In genomic region chr7:47635091-47636090, GRCh38 we compare ENCODE assay signal across 9 cellular contexts. TPM values are rescaled to one million over a fixed set of nuclear protein-coding genes. Genes with fewer than 3 reads are reported as not detected.
DNase-seq lines count a peak whose midpoint lies in the region; ATAC-seq and TF ChIP-seq lines count a peak whose summit lies in the region.
"Had no signal": no experiment of that assay in that cellular context is flagged by ENCODE, and none has a peak within 500 bp of the region (broad histone marks: within the 10 kb centered on the region; RNA-seq: fewer than 3 reads in every experiment).

No MANE protein-coding gene starts in this region.

- peaks cover 27% of the 10 kb centered on the region for H3K4me1 ChIP-seq in GM23338 (ENCODE audit: insufficient read depth)
- H3K4me1 ChIP-seq in heart left ventricle = peaks cover 0 to 25% (median 12%) of the 10 kb centered on the region in 12 donors

- WGBS in heart left ventricle, 4 donors = 57 to 61% (median 59%) methylated on average over 20 to 25 of the region's 25 CpGs

- intact Hi-C loops in heart left ventricle (cut with DNase I) = no loop called here
- intact Hi-C loops in sciatic nerve (cut with DNase I) = no loop called here

- H3K36me3 ChIP-seq in GM23338 (ENCODE audit: insufficient read depth) = no peaks in the 10 kb centered on the region
- no peaks in the 10 kb centered on the region for H3K36me3 ChIP-seq in heart left ventricle

- no peaks in the 10 kb centered on the region for H3K9me2 ChIP-seq in GM23338 (ENCODE audit: insufficient read depth)

- H3K4me3 ChIP-seq in GM23338 (peak overlapping the region; percentile 36; the same call in 1 of the 2 replicates), heart left ventricle (no peak overlapping the region)
- H3K4me3 ChIP-seq: SK-N-MC had no signal

- H3K27ac ChIP-seq in GM23338 (ENCODE audit: low read depth) (no peak overlapping the region), heart left ventricle (peak overlapping the region in 2 of 12 donors; percentile 19 to 69)
- H3K27ac ChIP-seq: SK-N-MC had no signal

- H3K79me2 ChIP-seq in GM23338 (replicated peaks; ENCODE audit: insufficient read depth) = no peaks in the 10 kb centered on the region

- H3K4me2 ChIP-seq in GM23338 = peak overlapping the region; percentile 67; the same call in 1 of the 2 replicates

- H3K9me3 Mint-ChIP-seq in GM23338 (no peaks in the 10 kb centered on the region), endothelial cell (ENCODE audit: unreplicated experiment) (no peaks in the 10 kb centered on the region)

- no peak overlapping the region for H3K27ac Mint-ChIP-seq in GM23338
- no peak overlapping the region for H3K27ac Mint-ChIP-seq in endothelial cell (ENCODE audit: unreplicated experiment)

- H3K27me3 ChIP-seq in GM23338 (ENCODE audit: insufficient read depth) (no peaks in the 10 kb centered on the region), heart left ventricle (no peaks in the 10 kb centered on the region)

- H3K9me3 ChIP-seq in heart left ventricle = no peaks in the 10 kb centered on the region

- H3K4me1 Mint-ChIP-seq in GM23338 (peaks cover 29% of the 10 kb centered on the region), endothelial cell (ENCODE audit: unreplicated experiment) (peaks cover 23% of the 10 kb centered on the region)

- TF ChIP-seq CTCF in GM23338 (conservative IDR thresholded peaks at IDR 0.05; ENCODE audit: low read depth in 2 of 2) (no peak), heart left ventricle (IDR thresholded peaks at IDR 0.05) (no peak), endothelial cell (IDR thresholded peaks at IDR 0.05; ENCODE audit: unreplicated experiment) (no peak)

- peak overlapping the region; percentile 28; the same call in 2 of the 3 replicates for H3K4me3 Mint-ChIP-seq in GM23338
- no peak overlapping the region for H3K4me3 Mint-ChIP-seq in endothelial cell (ENCODE audit: unreplicated experiment)

- H2AFZ ChIP-seq in GM23338 = peak overlapping the region; percentile 98

- no peaks in the 10 kb centered on the region; the same call in 1 of the 2 replicates for H4K20me1 ChIP-seq in GM23338 (replicated peaks; ENCODE audit: insufficient read depth)

- H3F3A ChIP-seq in GM23338 (replicated peaks; ENCODE audit: low read depth) = no peaks in the 10 kb centered on the region

- H3K27me3 Mint-ChIP-seq in GM23338 (ENCODE audit: insufficient read depth, low read depth, poor library complexity) = peaks cover 12% of the 10 kb centered on the region
- peaks cover 10% of the 10 kb centered on the region for H3K27me3 Mint-ChIP-seq in endothelial cell (ENCODE audit: unreplicated experiment)

- ATAC-seq in GM23338 = peak; percentile 76
- ATAC-seq in heart left ventricle = peak in 3 of 4 donors; percentile 43 to 57 (median 54)
- ATAC-seq in sciatic nerve = peak; percentile 23

- DNase-seq in GM23338 (ENCODE audit: low spot score) (peak; percentile 50), NCI-H748 (lab: John Stamatoyannopoulos, UW; ENCODE audit: unreplicated experiment) (peak; percentile 88), heart left ventricle (peak in 1 of 5 donors; percentile 42), sciatic nerve (ENCODE audit: low spot score) (no peak), endothelial cell (ENCODE audit: low spot score) (no peak), 8988T (no peak), NCI-H226 (no peak)
- DNase-seq in activated CD4-positive, alpha-beta T cell treated with anti-CD3 and anti-CD28 coated beads for 48 hours = no peak

- H3K36me3 Mint-ChIP-seq in GM23338 (ENCODE audit: low read depth) = no peaks in the 10 kb centered on the region; the same call in 2 of the 3 replicates
- no peaks in the 10 kb centered on the region for H3K36me3 Mint-ChIP-seq in endothelial cell (ENCODE audit: low read depth, unreplicated experiment)

- TF ChIP-seq POLR2A in heart left ventricle (IDR thresholded peaks at IDR 0.05) = no peak

TF ChIP-seq in GM23338, 12 proteins besides CTCF, POLR2A, EP300 and RAD21:
- TF ChIP-seq JUNB (IDR thresholded peaks at IDR 0.05; ENCODE audit: unreplicated experiment) (peak; percentile 37), NANOG (IDR thresholded peaks at IDR 0.05; ENCODE audit: borderline replicate concordance) (no peak)

RNA-seq across cellular contexts. Expression of gene TNS3, which starts 53.5 kb away (rescaled TPM):
- total RNA-seq in GM23338 (2014; rRNA removed; shearing (Covaris generic)) = 20.6 and 28.7 TPM in 2 replicates
- 6.2 TPM in 2 replicates for polyA plus RNA-seq in GM23338 (2016; fragmentation: Nextera tagmentation; extraction: Ambion mirVana)
- total RNA-seq in heart left ventricle = 100 to 1,000 TPM in 1 of 9 donors, 10 to 100 TPM in 8; 29.6 to 116 (median 37.2) TPM
- 10 to 100 TPM; 10.1 to 12.9 TPM for polyA plus RNA-seq in heart left ventricle
- total RNA-seq in sciatic nerve = 230 TPM
- 7.5 TPM for total RNA-seq in endothelial cell (ENCODE audit: unreplicated experiment)

Comparison
In these comparisons a context has a peak if more than half of its experiments do, and no peak if none do; other contexts are left out.
1. ATAC-seq: peak in every context shown above with its lines; median percentile 76 in GM23338; 54 in heart left ventricle; 23 in sciatic nerve.
2. DNase-seq: peak in GM23338 (single experiment) and NCI-H748 (single experiment); none in sciatic nerve (single experiment), endothelial cell (single experiment), activated CD4-positive, alpha-beta T cell treated with anti-CD3 and anti-CD28 coated beads for 48 hours (single experiment), 8988T (single experiment) and NCI-H226 (single experiment).